In genomic region chr2:31770718-31771117, GRCh38 we compare ENCODE assay signal across 25 cellular contexts.
"Had no signal": no experiment of that assay in that cellular context is flagged by ENCODE, and none has a peak within 500 bp of the region (broad histone marks: within the 10 kb centered on the region; RNA-seq: fewer than 3 reads in every experiment).

No MANE protein-coding gene starts in this region.

- H3K9me3 ChIP-seq: gastroesophageal sphincter, heart left ventricle, lower lobe of right lung, ovary, psoas muscle, sigmoid colon, thoracic aorta, tibial nerve, upper lobe of left lung had no signal

- H3K27me3 ChIP-seq: gastroesophageal sphincter, heart left ventricle, hepatocyte, ovary, sigmoid colon, tibial nerve, upper lobe of left lung had no signal

- H3K4me1 ChIP-seq: foreskin keratinocyte, gastroesophageal sphincter, heart left ventricle, lower lobe of right lung, psoas muscle, sigmoid colon, tibial nerve, upper lobe of left lung had no signal

- H3K36me3 ChIP-seq: gastroesophageal sphincter, heart left ventricle, lower lobe of right lung, ovary, sigmoid colon, thoracic aorta, tibial nerve, upper lobe of left lung had no signal

- FAIRE-seq: keratinocyte, urothelium cell line had no signal

- ATAC-seq: esophagus mucosa; foreskin keratinocyte; gastroesophageal sphincter; heart left ventricle; left ventricle myocardium superior; lower lobe of right lung; natural killer cell; psoas muscle; right cardiac atrium; stimulated activated naive B cell treated with anti-CD40 and anti-IgM and Interleukin-4, amounts not matched to agents 10 μg/mL and 1 μg/mL and 100 μg/mL, for 72 hours had no signal

- H3K4me3 ChIP-seq: gastroesophageal sphincter, heart left ventricle, hepatocyte, lower lobe of right lung, ovary, psoas muscle, sigmoid colon, thoracic aorta, tibial nerve, upper lobe of left lung had no signal

- DNase-seq: effector CD8-positive, alpha-beta T cell; endodermal cell; foreskin keratinocyte; heart left ventricle; immature natural killer cell; left ventricle myocardium superior; lower lobe of right lung; natural killer cell; occipital lobe; ovary; posterior cingulate gyrus; psoas muscle; right cardiac atrium; sigmoid colon; stimulated activated CD4-positive, alpha-beta T cell treated with anti-CD3 and anti-CD28 coated beads, Interleukin-4, amount 100 ng/mL, for 4 hours; stimulated activated naive B cell treated with anti-CD40 and anti-IgM and Interleukin-4, amounts not matched to agents 10 μg/mL and 1 μg/mL and 100 μg/mL, for 72 hours; upper lobe of left lung had no signal

- H3K27ac ChIP-seq: epithelial cell of prostate, foreskin keratinocyte, gastroesophageal sphincter, heart left ventricle, hepatocyte, lower lobe of right lung, ovary, psoas muscle, sigmoid colon, thoracic aorta, tibial nerve, upper lobe of left lung had no signal

- H3K4me2 ChIP-seq: hepatocyte had no signal

- H3K79me2 ChIP-seq: hepatocyte had no signal

- H2AFZ ChIP-seq: hepatocyte had no signal
